ENCODE assay signal across 21 cellular contexts in the genomic region with DNA sequence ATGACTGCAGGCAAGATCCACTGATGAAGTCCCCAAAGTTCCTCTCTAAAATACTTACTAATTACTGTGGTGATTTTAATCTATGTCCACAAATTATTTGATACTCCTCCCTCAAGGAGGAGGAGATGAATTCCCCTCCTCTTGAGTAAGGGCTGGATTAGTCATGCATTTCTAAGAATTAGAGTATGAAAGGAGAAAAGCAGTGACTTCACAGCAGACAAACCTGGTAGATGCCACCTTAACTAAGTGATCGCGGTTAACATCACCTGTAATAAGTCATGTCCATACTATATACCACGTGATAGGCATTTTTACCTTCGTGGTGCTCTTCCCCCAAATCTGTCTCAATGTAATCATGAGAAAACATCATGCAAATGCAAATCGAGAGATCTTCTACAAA. TPM values are rescaled to one million over a fixed set of nuclear protein-coding genes. Genes with fewer than 3 reads are reported as not detected.
DNase-seq lines count a peak whose midpoint lies in the region; ATAC-seq, FAIRE-seq and TF ChIP-seq lines count a peak whose summit lies in the region.
"Had no signal": no experiment of that assay in that cellular context is flagged by ENCODE, and none has a peak within 500 bp of the region (broad histone marks: within the 10 kb centered on the region; RNA-seq: fewer than 3 reads in every experiment).

No MANE protein-coding gene starts in this region.

- H3K36me3 ChIP-seq in K562 (ENCODE audit: control insufficient read depth, insufficient read depth, low read length) = no peaks in the 10 kb centered on the region
- H3K36me3 ChIP-seq in adrenal gland (replicated peaks in 1 of 2) = no peaks in the 10 kb centered on the region

- no peaks in the 10 kb centered on the region; a peak in 1 of 5 replicates for H3K27me3 ChIP-seq in K562 (ENCODE audit: control insufficient read depth in 2 of 2, insufficient read depth in 2 of 2, low read length in 2 of 2)
- H3K27me3 ChIP-seq in dorsolateral prefrontal cortex = peaks cover 0 to 2% (median 0%) of the 10 kb centered on the region in 45 donors
- H3K27me3 ChIP-seq in adrenal gland = no peaks in the 10 kb centered on the region

- H4K20me1 ChIP-seq in K562 (replicated peaks; ENCODE audit: control insufficient read depth, insufficient read depth, low read length) = no peaks in the 10 kb centered on the region

- H3K4me2 ChIP-seq in K562 (ENCODE audit: insufficient read depth, low read length) = no peak overlapping the region
- H3K4me2 ChIP-seq: GM23338 had no signal

- POLR2A ChIA-PET in K562 (lab: Yijun Ruan, JAX) = no interaction called here

- TF ChIP-seq POLR2A in K562 (conservative IDR thresholded peaks at IDR 0.05) = no peak
- TF ChIP-seq POLR2A in adrenal gland (IDR thresholded peaks at IDR 0.05) = no peak

- H3K27ac ChIP-seq in K562 (ENCODE audit: extremely low read depth, low read depth, low read length) = no peak overlapping the region
- H3K27ac ChIP-seq in dorsolateral prefrontal cortex = no peak overlapping the region
- H3K27ac ChIP-seq in adrenal gland = no peak overlapping the region
- H3K27ac ChIP-seq: 22Rv1 had no signal

- no peaks in the 10 kb centered on the region for H3K4me1 ChIP-seq in K562 (replicated peaks in 1 of 2; ENCODE audit: control insufficient read depth in 2 of 2, insufficient read depth in 2 of 2, low read length in 2 of 2)
- H3K4me1 ChIP-seq in adrenal gland (replicated peaks in 1 of 2) = no peaks in the 10 kb centered on the region

- H3K9ac ChIP-seq in K562 (ENCODE audit: insufficient read depth in 1 of 2, low read depth in 2 of 2, low read length in 2 of 2) = no peak overlapping the region

- no TSS peak for BruUV-seq in K562 (replicated peaks; lab: Mats Ljungman, UMichigan)

- peak; percentile 55 to 87 for ATAC-seq in activated CD4-positive, CD25-positive, alpha-beta regulatory T cell treated with anti-CD3 and anti-CD28 coated beads, Interleukin-2, amount 50 U/mL, for 24 hours
- peak; percentile 26 to 52 for ATAC-seq in activated naive CD4-positive, alpha-beta T cell treated with anti-CD3 and anti-CD28 coated beads, Interleukin-2, amount 50 U/mL, for 72 hours
- no peak for ATAC-seq in K562
- peak; percentile 68 for ATAC-seq in stimulated activated effector memory CD8-positive, alpha-beta T cell treated with anti-CD3 and anti-CD28 coated beads, Interleukin-12 subunit alpha, Interleukin-12 subunit beta, amount 100 ng/mL, for 72 hours
- ATAC-seq: CD8-positive, alpha-beta T cell; GM23338 had no signal

- intact Hi-C loops in K562 (cut with micrococcal nuclease) (no loop called here), dorsolateral prefrontal cortex (cut with DNase I) (no loop called here), adrenal gland (cut with DNase I) (no loop called here)

- no peak overlapping the region for H2AFZ ChIP-seq in K562 (ENCODE audit: low read depth, low read length)
- H2AFZ ChIP-seq: GM23338 had no signal

- H3K4me3 ChIP-seq in K562 (no peak overlapping the region), dorsolateral prefrontal cortex (no peak overlapping the region), adrenal gland (no peak overlapping the region)
- H3K4me3 ChIP-seq: GM23338 had no signal

- H3K4me1 Mint-ChIP-seq in stimulated activated effector memory CD8-positive, alpha-beta T cell treated with anti-CD3 and anti-CD28 coated beads, Interleukin-12 subunit alpha, Interleukin-12 subunit beta, amount 100 ng/mL, for 72 hours = peaks cover 3% of the 10 kb centered on the region

- WGBS in K562 (ENCODE audit: insufficient coverage, low coverage, missing lambda C conversion rate) = 0% methylated on average over 5 of the region's 5 CpGs
- WGBS in adrenal gland, 4 donors = 83 to 92% (median 86%) methylated on average over 5 of the region's 5 CpGs

- FAIRE-seq in K562 (lab: Jason Lieb, UNC) = no peak
- FAIRE-seq: D721Med, G401.6, GM12891 had no signal

- no peak for TF ChIP-seq RAD21 in K562 (CRISPR knock-in tag; conservative IDR thresholded peaks at IDR 0.05 in 1 of 2, IDR thresholded peaks at IDR 0.05 in 1 of 2)

- no peaks in the 10 kb centered on the region for H3K79me2 ChIP-seq in K562 (ENCODE audit: control insufficient read depth, insufficient read depth, low read length)

- TF ChIP-seq EP300 in K562 (IDR thresholded peaks at IDR 0.05; ENCODE audit: low read length) = no peak

- peaks cover 10 to 22% of the 10 kb centered on the region in 2 donors for H3K9me3 Mint-ChIP-seq in activated naive CD4-positive, alpha-beta T cell treated with anti-CD3 and anti-CD28 coated beads, Interleukin-2, amount 50 U/mL, for 72 hours
- no peaks in the 10 kb centered on the region for H3K9me3 Mint-ChIP-seq in stimulated activated effector memory CD8-positive, alpha-beta T cell treated with anti-CD3 and anti-CD28 coated beads, Interleukin-12 subunit alpha, Interleukin-12 subunit beta, amount 100 ng/mL, for 72 hours

- peaks cover 10 to 13% of the 10 kb centered on the region in 2 donors for H3K36me3 Mint-ChIP-seq in activated naive CD4-positive, alpha-beta T cell treated with anti-CD3 and anti-CD28 coated beads, Interleukin-2, amount 50 U/mL, for 72 hours
- H3K36me3 Mint-ChIP-seq in stimulated activated effector memory CD8-positive, alpha-beta T cell treated with anti-CD3 and anti-CD28 coated beads, Interleukin-12 subunit alpha, Interleukin-12 subunit beta, amount 100 ng/mL, for 72 hours = no peaks in the 10 kb centered on the region
- H3K36me3 Mint-ChIP-seq: CD14-positive monocyte; CD8-positive, alpha-beta T cell had no signal

- H3K27ac Mint-ChIP-seq in activated naive CD4-positive, alpha-beta T cell treated with anti-CD3 and anti-CD28 coated beads, Interleukin-2, amount 50 U/mL, for 72 hours = no peak overlapping the region
- no peak overlapping the region for H3K27ac Mint-ChIP-seq in stimulated activated effector memory CD8-positive, alpha-beta T cell treated with anti-CD3 and anti-CD28 coated beads, Interleukin-12 subunit alpha, Interleukin-12 subunit beta, amount 100 ng/mL, for 72 hours
- H3K27ac Mint-ChIP-seq: CD14-positive monocyte; CD8-positive, alpha-beta T cell; GM23338; H9 had no signal

- in situ Hi-C loops in K562 (cut with MboI) = no loop called here

- H3K4me3 Mint-ChIP-seq in stimulated activated effector memory CD8-positive, alpha-beta T cell treated with anti-CD3 and anti-CD28 coated beads, Interleukin-12 subunit alpha, Interleukin-12 subunit beta, amount 100 ng/mL, for 72 hours = no peak overlapping the region
- H3K4me3 Mint-ChIP-seq: CD14-positive monocyte; CD8-positive, alpha-beta T cell; GM23338; H9 had no signal

- H3K9me3 ChIP-seq in K562 (replicated peaks; ENCODE audit: control insufficient read depth, insufficient read depth, low read depth, low read length) = no peaks in the 10 kb centered on the region
- no peaks in the 10 kb centered on the region for H3K9me3 ChIP-seq in adrenal gland (replicated peaks in 1 of 3)

- CTCF ChIA-PET in K562 (lab: Yijun Ruan, JAX; ENCODE audit: low intra/inter-chr PET ratio) = no interaction called here

- H3K9me1 ChIP-seq in K562 (ENCODE audit: control insufficient read depth, insufficient read depth, low read length) = no peaks in the 10 kb centered on the region

- DNase-seq in activated CD4-positive, CD25-positive, alpha-beta regulatory T cell treated with anti-CD3 and anti-CD28 coated beads, Interleukin-2, amount 50 U/mL, for 72 hours = no peak
- DNase-seq in activated naive CD4-positive, alpha-beta T cell treated with anti-CD3 and anti-CD28 coated beads, Interleukin-2, amount 50 U/mL, for 72 hours (ENCODE audit: low spot score in 2 of 2) = no peak
- no peak for DNase-seq in activated naive CD4-positive, alpha-beta T cell (lab: John Stamatoyannopoulos, UW)
- DNase-seq in K562 (ENCODE audit: extremely low read depth in 1 of 4, low spot score in 3 of 4) (no peak), dorsolateral prefrontal cortex (no peak), adrenal gland (no peak)
- DNase-seq in stimulated activated effector memory CD8-positive, alpha-beta T cell treated with anti-CD3 and anti-CD28 coated beads, Interleukin-12 subunit alpha, Interleukin-12 subunit beta, amount 100 ng/mL, for 72 hours (ENCODE audit: low spot score in 2 of 2) = no peak
- DNase-seq: CD8-positive, alpha-beta T cell; COR-L47; DMS153; DMS79 treated with DMSO at 0.1 percent for 48 hours; EL; H9 had no signal

- no peak for TF ChIP-seq CTCF in K562 (IDR thresholded peaks at IDR 0.05 in 2 of 3, conservative IDR thresholded peaks at IDR 0.05 in 1 of 3; ENCODE audit: insufficient read depth in 2 of 3, low read depth in 1 of 3, low read length in 3 of 3)
- TF ChIP-seq CTCF in dorsolateral prefrontal cortex (IDR thresholded peaks at IDR 0.05 in 54 of 56, conservative IDR thresholded peaks at IDR 0.05 in 2 of 56; ENCODE audit: low read depth in 1 of 56, partially characterized antibody in 56 of 56) = no peak
- TF ChIP-seq CTCF in adrenal gland (IDR thresholded peaks at IDR 0.05) = no peak

TF ChIP-seq in K562, 482 proteins besides CTCF, POLR2A, EP300 and RAD21 (continues in another document):
- TF ChIP-seq SMARCE1 (IDR thresholded peaks at IDR 0.05) = no peak
- TF ChIP-seq HDAC6 (IDR thresholded peaks at IDR 0.05; ENCODE audit: low read depth, low read length) = no peak

RNA-seq across cellular contexts. Expression of gene TSPAN18, which starts 52.0 kb away (rescaled TPM):
- total RNA-seq in activated naive CD4-positive, alpha-beta T cell treated with anti-CD3 and anti-CD28 coated beads, Interleukin-2, amount 50 U/mL, for 72 hours = 1 to 10 TPM; 2.3 to 3.6 TPM
- 0.25 TPM in 1 of 2 replicates, not detected in the other for total RNA-seq in K562 (2011; cell fraction: chromatin; rRNA removed; ENCODE audit: low replicate concordance)
- total RNA-seq in K562 (2011; cell fraction: nucleolus; rRNA removed) = not detected in 2 replicates
- total RNA-seq in K562 (2011; cell fraction: nucleoplasm; rRNA removed) = not detected in 2 replicates
- 0.20 TPM in 1 of 2 replicates, not detected in the other for total RNA-seq in K562 (2014; rRNA removed)
- 0.10 and 0.22 TPM in 2 replicates for total RNA-seq in K562 (2014; rRNA removed; fragmentation: Illumina TruSeq; extraction: Trizol)
- 0.22 and 0.26 TPM in 2 replicates for total RNA-seq in K562 (2015; rRNA removed; fragmentation: Illumina TruSeq; extraction: Trizol)
- 0.35 and 0.60 TPM in 2 replicates for total RNA-seq in K562 (2021)
- polyA plus RNA-seq in K562 (2011; rRNA removed) = 0.12 TPM in 1 of 2 replicates, not detected in the other
- 0.01 and 0.06 TPM in 2 replicates for polyA plus RNA-seq in K562 (2011; cell fraction: cytosol; rRNA removed)
- 0.10 and 0.14 TPM in 2 replicates for polyA plus RNA-seq in K562 (2011; cell fraction: nucleus; rRNA removed)
- polyA plus RNA-seq in K562 (2012) = 0.79 and 2.3 TPM in 2 replicates
- 0.34 and 0.61 TPM in 2 replicates for polyA plus RNA-seq in K562 (2014; fragmentation: Illumina TruSeq; extraction: Trizol)
- polyA plus RNA-seq in K562 (2014; fragmentation: Nextera tagmentation; extraction: Ambion mirVana) = not detected
- polyA plus RNA-seq in K562 (2014; rRNA removed) = 0.17 and 0.59 TPM in 2 replicates
- polyA minus RNA-seq in K562 (2011; rRNA and poly(A)+ RNA removed) = not detected in 2 replicates
- not detected in 2 replicates for polyA minus RNA-seq in K562 (2011; cell fraction: cytosol; rRNA and poly(A)+ RNA removed)
- polyA minus RNA-seq in K562 (2011; cell fraction: nucleus; rRNA and poly(A)+ RNA removed) = 0.11 TPM in 1 of 2 replicates, not detected in the other
- 10 to 100 TPM in 2 of 120 experiments, 1 to 10 TPM in 118; 1.6 to 16.7 (median 5.0) TPM for total RNA-seq in dorsolateral prefrontal cortex
- 100 to 1,000 TPM in 4 of 8 donors, 10 to 100 TPM in 4; 37.4 to 168 (median 78.8) TPM for total RNA-seq in adrenal gland
- polyA plus RNA-seq in adrenal gland = 100 to 1,000 TPM in 1 of 3 donors, 10 to 100 TPM in 2; 24.5 to 130 (median 33.3) TPM
- total RNA-seq: HT-29 had no signal
- polyA plus RNA-seq: CD14-positive monocyte had no signal
